ENCODE assay signal across 13 cellular contexts in the genomic region with DNA sequence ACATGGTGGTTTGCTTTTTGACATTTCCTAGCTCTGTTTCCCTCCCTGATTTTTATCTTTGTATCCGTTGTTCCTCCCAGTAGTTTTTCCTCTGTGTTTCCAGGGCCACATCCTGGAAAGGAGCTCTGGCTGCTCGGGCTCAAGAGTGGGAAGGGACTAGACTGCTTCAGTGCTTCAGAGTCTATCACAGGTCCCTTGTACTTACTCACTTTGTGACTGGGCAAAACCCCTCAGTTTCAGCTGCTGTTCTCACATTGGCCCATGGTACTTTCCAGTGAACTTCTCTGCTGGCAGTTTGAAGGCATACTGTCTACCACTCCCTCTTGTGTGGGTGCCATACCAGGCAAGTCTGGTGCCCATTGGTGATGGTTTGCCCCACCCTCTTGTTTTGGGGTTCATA. TPM values are rescaled to one million over a fixed set of nuclear protein-coding genes. Genes with fewer than 3 reads are reported as not detected.
A peak's percentile ranks its signal among the peaks of the same experiment; 100 is the strongest.
DNase-seq lines count a peak whose midpoint lies in the region; ATAC-seq and TF ChIP-seq lines count a peak whose summit lies in the region.
"Had no signal": no experiment of that assay in that cellular context is flagged by ENCODE, and none has a peak within 500 bp of the region (broad histone marks: within the 10 kb centered on the region; RNA-seq: fewer than 3 reads in every experiment).

No MANE protein-coding gene starts in this region.

- intact Hi-C loops in stomach (cut with DNase I; ENCODE audit: low total_unique reads) = loop anchor here (10.0 kb wide), 2 partner anchors 324 to 514 kb away; a partner anchor contains a TSS

- peak in 1 of 2 donors; percentile 37 for DNase-seq in activated naive CD4-positive, alpha-beta T cell treated with anti-CD3 and anti-CD28 coated beads, Interleukin-2, amount 50 U/mL, for 72 hours (ENCODE audit: low spot score in 2 of 2)
- no peak for DNase-seq in T-helper 9 cell
- no peak for DNase-seq in H7
- no peak for DNase-seq in stomach
- DNase-seq: colonic mucosa, NCI-H1417 had no signal

- H3K4me3 ChIP-seq in H7 (ENCODE audit: insufficient read depth, low read depth, low read length) = no peak overlapping the region
- H3K4me3 ChIP-seq in stomach = no peak overlapping the region
- H3K4me3 ChIP-seq: colonic mucosa, smooth muscle cell had no signal

- H3K4me1 ChIP-seq in stomach = peaks cover 0 to 4% (median 0%) of the 10 kb centered on the region in 4 donors
- H3K4me1 ChIP-seq: colonic mucosa had no signal

- no peaks in the 10 kb centered on the region for H3K36me3 Mint-ChIP-seq in activated naive CD4-positive, alpha-beta T cell treated with anti-CD3 and anti-CD28 coated beads, Interleukin-2, amount 50 U/mL, for 72 hours

- no peak for TF ChIP-seq EP300 in stomach (IDR thresholded peaks at IDR 0.05)

- no peaks in the 10 kb centered on the region for H3K9me3 Mint-ChIP-seq in activated naive CD4-positive, alpha-beta T cell treated with anti-CD3 and anti-CD28 coated beads, Interleukin-2, amount 50 U/mL, for 72 hours

- H3K36me3 ChIP-seq in H7 (replicated peaks; ENCODE audit: control insufficient read depth, insufficient read depth, low read length) = no peaks in the 10 kb centered on the region
- H3K36me3 ChIP-seq in stomach = no peaks in the 10 kb centered on the region
- H3K36me3 ChIP-seq: colonic mucosa had no signal

- H3K27ac ChIP-seq in stomach = no peak overlapping the region
- H3K27ac ChIP-seq: colonic mucosa had no signal

- WGBS in stomach, 5 donors = 14 to 31% (median 22%) methylated on average over 2 of the region's 2 CpGs

- no peak for TF ChIP-seq POLR2A in stomach (IDR thresholded peaks at IDR 0.05)

- ATAC-seq in GM18858 (IDR thresholded peaks at IDR 0.05; ENCODE audit: unreplicated experiment) (peak; percentile 74), GM19467 (IDR thresholded peaks at IDR 0.05; ENCODE audit: unreplicated experiment) (peak; percentile 54), HG03064 (IDR thresholded peaks at IDR 0.05; ENCODE audit: low read depth, unreplicated experiment) (peak; percentile 64)
- ATAC-seq in activated naive CD4-positive, alpha-beta T cell treated with anti-CD3 and anti-CD28 coated beads, Interleukin-2, amount 50 U/mL, for 72 hours = peak; percentile 86 to 91

- H3K9me3 ChIP-seq in stomach = no peaks in the 10 kb centered on the region
- H3K9me3 ChIP-seq: colonic mucosa had no signal

- H3K27me3 ChIP-seq in H7 (ENCODE audit: control insufficient read depth, insufficient read depth, low read length) = no peaks in the 10 kb centered on the region
- H3K27me3 ChIP-seq in stomach = peaks cover 0 to 10% (median 0%) of the 10 kb centered on the region in 3 donors
- H3K27me3 ChIP-seq: colonic mucosa had no signal

- peak overlapping the region; percentile 65 to 73 for H3K27ac Mint-ChIP-seq in activated naive CD4-positive, alpha-beta T cell treated with anti-CD3 and anti-CD28 coated beads, Interleukin-2, amount 50 U/mL, for 72 hours

- no peak for TF ChIP-seq CTCF in stomach (IDR thresholded peaks at IDR 0.05)

RNA-seq across cellular contexts. Expression of a gene that starts 7.5 kb away (rescaled TPM):
- 100 to 1,000 TPM in 1 of 2 donors, 10 to 100 TPM in 1; 76.0 to 110 TPM for total RNA-seq in activated naive CD4-positive, alpha-beta T cell treated with anti-CD3 and anti-CD28 coated beads, Interleukin-2, amount 50 U/mL, for 72 hours
- 45.4 and 46.3 TPM in 2 replicates for total RNA-seq in H7 (2014; rRNA removed; shearing (Covaris generic))
- 10 to 100 TPM; 22.6 to 84.9 (median 50.4) TPM for total RNA-seq in stomach
- polyA plus RNA-seq in stomach = 10 to 100 TPM; 28.0 to 34.1 (median 32.2) TPM

RNA-seq across cellular contexts. Expression of a gene that starts 37.2 kb away (rescaled TPM):
- not detected for total RNA-seq in activated naive CD4-positive, alpha-beta T cell treated with anti-CD3 and anti-CD28 coated beads, Interleukin-2, amount 50 U/mL, for 72 hours
- total RNA-seq in H7 (2014; rRNA removed; shearing (Covaris generic)) = 0.15 TPM in 1 of 2 replicates, not detected in the other
- not detected for total RNA-seq in stomach
- not detected for polyA plus RNA-seq in stomach
- total RNA-seq: colonic mucosa, glomerular endothelial cell, RPMI7951, smooth muscle cell, temporal lobe had no signal
- polyA plus RNA-seq: smooth muscle cell had no signal

RNA-seq across cellular contexts. Expression of a gene that starts 41.3 kb away (rescaled TPM):
- 10 to 100 TPM; 31.0 to 31.1 TPM for total RNA-seq in activated naive CD4-positive, alpha-beta T cell treated with anti-CD3 and anti-CD28 coated beads, Interleukin-2, amount 50 U/mL, for 72 hours
- total RNA-seq in H7 (2014; rRNA removed; shearing (Covaris generic)) = 28.7 and 35.8 TPM in 2 replicates
- total RNA-seq in stomach = 10 to 100 TPM in 3 of 5 donors, 1 to 10 TPM in 2; 9.0 to 45.2 (median 14.3) TPM
- 10 to 100 TPM; 16.7 to 25.4 (median 17.1) TPM for polyA plus RNA-seq in stomach
